In the genomic region with DNA sequence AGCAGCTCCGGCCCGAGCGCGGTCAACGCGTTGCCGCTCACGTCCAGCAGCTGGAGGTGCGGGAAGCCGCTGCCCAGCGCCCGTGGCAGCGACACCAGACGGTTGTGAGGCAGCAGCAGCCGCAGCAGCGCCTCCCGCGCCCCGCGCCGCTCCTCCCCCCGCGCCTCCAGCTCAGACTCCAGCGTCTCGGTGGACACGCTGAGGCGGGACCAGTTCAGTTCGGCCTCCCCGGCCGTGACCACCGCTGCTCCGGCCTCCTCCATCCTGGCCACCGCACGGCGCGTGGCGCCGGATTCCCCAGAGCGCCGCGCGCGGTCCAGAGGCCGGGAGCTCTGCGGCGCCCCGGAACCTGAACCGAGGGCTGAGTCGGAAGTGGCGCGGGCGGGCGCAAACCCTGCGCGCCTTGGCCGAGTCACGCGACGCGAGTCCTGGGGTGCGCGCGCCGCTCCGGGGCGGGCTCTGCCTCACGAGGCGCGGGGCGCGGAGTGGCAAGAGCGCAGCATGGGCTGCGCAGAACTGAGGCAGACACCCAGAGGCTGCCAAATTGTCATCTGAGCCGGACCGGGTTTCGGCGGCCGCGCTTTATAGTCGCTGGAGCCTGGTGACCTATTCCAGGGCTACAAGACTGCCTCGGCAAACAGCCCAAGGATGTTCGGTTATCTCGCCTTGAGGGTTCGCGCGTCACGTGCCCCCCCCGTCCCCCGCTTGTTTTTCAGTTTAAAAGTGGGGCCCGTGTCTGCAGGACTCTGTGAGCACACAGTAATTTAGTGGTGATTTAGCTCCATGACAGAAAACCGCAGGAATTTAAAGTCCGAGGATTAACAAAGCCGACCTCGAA, we compare ENCODE assay signal across 1 cellular context.
A peak's percentile ranks its signal among the peaks of the same experiment; 100 is the strongest.
TF ChIP-seq lines count a peak whose summit lies in the region.

A gene (minus strand): TSS at position 374 of the 838 bp plus-strand sequence. CDS start 111 bp downstream, at position 263.

TF ChIP-seq in HepG2, 621 proteins besides CTCF, POLR2A, EP300 and RAD21 (continued from another document):
- TF ChIP-seq ZNF121 (CRISPR knock-in tag; IDR thresholded peaks at IDR 0.05) (peak; percentile 75; the same call in 1 of the 2 replicates), SAP130 (CRISPR knock-in tag; IDR thresholded peaks at IDR 0.05; ENCODE audit: low read depth) (peak; percentile 80), ZNF468 (CRISPR knock-in tag; IDR thresholded peaks at IDR 0.05) (no peak), ZNF207 (IDR thresholded peaks at IDR 0.05; ENCODE audit: borderline replicate concordance) (no peak), ZKSCAN5 (CRISPR knock-in tag; IDR thresholded peaks at IDR 0.05) (no peak), TSC22D2 (CRISPR knock-in tag; IDR thresholded peaks at IDR 0.05; ENCODE audit: borderline replicate concordance) (peak; percentile 42; the same call in 1 of the 2 replicates), ZNF552 (CRISPR knock-in tag; IDR thresholded peaks at IDR 0.05; ENCODE audit: borderline replicate concordance) (peak; percentile 36; the same call in 1 of the 2 replicates)
- TF ChIP-seq, protein P1, sequence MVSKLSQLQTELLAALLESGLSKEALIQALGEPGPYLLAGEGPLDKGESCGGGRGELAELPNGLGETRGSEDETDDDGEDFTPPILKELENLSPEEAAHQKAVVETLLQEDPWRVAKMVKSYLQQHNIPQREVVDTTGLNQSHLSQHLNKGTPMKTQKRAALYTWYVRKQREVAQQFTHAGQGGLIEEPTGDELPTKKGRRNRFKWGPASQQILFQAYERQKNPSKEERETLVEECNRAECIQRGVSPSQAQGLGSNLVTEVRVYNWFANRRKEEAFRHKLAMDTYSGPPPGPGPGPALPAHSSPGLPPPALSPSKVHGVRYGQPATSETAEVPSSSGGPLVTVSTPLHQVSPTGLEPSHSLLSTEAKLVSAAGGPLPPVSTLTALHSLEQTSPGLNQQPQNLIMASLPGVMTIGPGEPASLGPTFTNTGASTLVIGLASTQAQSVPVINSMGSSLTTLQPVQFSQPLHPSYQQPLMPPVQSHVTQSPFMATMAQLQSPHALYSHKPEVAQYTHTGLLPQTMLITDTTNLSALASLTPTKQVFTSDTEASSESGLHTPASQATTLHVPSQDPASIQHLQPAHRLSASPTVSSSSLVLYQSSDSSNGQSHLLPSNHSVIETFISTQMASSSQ (IDR thresholded peaks at IDR 0.05; ENCODE audit: low read depth): no peak
- TF ChIP-seq, protein P1 (CRISPR knock-in tag; IDR thresholded peaks at IDR 0.05; ENCODE audit: borderline replicate concordance): no peak; the same call in 1 of the 2 replicates
- TF ChIP-seq, protein P2, sequence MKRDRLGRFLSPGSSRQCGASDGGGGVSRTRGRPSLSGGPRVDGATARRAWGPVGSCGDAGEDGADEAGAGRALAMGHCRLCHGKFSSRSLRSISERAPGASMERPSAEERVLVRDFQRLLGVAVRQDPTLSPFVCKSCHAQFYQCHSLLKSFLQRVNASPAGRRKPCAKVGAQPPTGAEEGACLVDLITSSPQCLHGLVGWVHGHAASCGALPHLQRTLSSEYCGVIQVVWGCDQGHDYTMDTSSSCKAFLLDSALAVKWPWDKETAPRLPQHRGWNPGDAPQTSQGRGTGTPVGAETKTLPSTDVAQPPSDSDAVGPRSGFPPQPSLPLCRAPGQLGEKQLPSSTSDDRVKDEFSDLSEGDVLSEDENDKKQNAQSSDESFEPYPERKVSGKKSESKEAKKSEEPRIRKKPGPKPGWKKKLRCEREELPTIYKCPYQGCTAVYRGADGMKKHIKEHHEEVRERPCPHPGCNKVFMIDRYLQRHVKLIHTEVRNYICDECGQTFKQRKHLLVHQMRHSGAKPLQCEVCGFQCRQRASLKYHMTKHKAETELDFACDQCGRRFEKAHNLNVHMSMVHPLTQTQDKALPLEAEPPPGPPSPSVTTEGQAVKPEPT (CRISPR knock-in tag; IDR thresholded peaks at IDR 0.05; ENCODE audit: low read depth): peak; percentile 19; the same call in 1 of the 2 replicates
- TF ChIP-seq, protein P3, sequence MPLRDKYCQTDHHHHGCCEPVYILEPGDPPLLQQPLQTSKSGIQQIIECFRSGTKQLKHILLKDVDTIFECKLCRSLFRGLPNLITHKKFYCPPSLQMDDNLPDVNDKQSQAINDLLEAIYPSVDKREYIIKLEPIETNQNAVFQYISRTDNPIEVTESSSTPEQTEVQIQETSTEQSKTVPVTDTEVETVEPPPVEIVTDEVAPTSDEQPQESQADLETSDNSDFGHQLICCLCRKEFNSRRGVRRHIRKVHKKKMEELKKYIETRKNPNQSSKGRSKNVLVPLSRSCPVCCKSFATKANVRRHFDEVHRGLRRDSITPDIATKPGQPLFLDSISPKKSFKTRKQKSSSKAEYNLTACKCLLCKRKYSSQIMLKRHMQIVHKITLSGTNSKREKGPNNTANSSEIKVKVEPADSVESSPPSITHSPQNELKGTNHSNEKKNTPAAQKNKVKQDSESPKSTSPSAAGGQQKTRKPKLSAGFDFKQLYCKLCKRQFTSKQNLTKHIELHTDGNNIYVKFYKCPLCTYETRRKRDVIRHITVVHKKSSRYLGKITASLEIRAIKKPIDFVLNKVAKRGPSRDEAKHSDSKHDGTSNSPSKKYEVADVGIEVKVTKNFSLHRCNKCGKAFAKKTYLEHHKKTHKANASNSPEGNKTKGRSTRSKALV (CRISPR knock-in tag; IDR thresholded peaks at IDR 0.05): peak; percentile 97
- TF ChIP-seq, protein P4, sequence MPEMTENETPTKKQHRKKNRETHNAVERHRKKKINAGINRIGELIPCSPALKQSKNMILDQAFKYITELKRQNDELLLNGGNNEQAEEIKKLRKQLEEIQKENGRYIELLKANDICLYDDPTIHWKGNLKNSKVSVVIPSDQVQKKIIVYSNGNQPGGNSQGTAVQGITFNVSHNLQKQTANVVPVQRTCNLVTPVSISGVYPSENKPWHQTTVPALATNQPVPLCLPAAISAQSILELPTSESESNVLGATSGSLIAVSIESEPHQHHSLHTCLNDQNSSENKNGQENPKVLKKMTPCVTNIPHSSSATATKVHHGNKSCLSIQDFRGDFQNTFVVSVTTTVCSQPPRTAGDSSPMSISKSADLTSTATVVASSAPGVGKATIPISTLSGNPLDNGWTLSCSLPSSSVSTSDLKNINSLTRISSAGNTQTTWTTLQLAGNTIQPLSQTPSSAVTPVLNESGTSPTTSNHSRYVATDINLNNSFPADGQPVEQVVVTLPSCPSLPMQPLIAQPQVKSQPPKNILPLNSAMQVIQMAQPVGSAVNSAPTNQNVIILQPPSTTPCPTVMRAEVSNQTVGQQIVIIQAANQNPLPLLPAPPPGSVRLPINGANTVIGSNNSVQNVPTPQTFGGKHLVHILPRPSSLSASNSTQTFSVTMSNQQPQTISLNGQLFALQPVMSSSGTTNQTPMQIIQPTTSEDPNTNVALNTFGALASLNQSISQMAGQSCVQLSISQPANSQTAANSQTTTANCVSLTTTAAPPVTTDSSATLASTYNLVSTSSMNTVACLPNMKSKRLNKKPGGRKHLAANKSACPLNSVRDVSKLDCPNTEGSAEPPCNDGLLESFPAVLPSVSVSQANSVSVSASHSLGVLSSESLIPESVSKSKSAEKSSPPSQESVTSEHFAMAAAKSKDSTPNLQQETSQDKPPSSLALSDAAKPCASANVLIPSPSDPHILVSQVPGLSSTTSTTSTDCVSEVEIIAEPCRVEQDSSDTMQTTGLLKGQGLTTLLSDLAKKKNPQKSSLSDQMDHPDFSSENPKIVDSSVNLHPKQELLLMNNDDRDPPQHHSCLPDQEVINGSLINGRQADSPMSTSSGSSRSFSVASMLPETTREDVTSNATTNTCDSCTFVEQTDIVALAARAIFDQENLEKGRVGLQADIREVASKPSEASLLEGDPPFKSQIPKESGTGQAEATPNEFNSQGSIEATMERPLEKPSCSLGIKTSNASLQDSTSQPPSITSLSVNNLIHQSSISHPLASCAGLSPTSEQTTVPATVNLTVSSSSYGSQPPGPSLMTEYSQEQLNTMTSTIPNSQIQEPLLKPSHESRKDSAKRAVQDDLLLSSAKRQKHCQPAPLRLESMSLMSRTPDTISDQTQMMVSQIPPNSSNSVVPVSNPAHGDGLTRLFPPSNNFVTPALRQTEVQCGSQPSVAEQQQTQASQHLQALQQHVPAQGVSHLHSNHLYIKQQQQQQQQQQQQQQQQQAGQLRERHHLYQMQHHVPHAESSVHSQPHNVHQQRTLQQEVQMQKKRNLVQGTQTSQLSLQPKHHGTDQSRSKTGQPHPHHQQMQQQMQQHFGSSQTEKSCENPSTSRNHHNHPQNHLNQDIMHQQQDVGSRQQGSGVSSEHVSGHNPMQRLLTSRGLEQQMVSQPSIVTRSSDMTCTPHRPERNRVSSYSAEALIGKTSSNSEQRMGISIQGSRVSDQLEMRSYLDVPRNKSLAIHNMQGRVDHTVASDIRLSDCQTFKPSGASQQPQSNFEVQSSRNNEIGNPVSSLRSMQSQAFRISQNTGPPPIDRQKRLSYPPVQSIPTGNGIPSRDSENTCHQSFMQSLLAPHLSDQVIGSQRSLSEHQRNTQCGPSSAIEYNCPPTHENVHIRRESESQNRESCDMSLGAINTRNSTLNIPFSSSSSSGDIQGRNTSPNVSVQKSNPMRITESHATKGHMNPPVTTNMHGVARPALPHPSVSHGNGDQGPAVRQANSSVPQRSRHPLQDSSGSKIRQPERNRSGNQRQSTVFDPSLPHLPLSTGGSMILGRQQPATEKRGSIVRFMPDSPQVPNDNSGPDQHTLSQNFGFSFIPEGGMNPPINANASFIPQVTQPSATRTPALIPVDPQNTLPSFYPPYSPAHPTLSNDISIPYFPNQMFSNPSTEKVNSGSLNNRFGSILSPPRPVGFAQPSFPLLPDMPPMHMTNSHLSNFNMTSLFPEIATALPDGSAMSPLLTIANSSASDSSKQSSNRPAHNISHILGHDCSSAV (CRISPR knock-in tag; IDR thresholded peaks at IDR 0.05; ENCODE audit: borderline replicate concordance): no peak
